26 cellular contexts compared by ENCODE assay signal in genomic region chr6:163962627-163963117, GRCh38.
A peak's percentile ranks its signal among the peaks of the same experiment; 100 is the strongest.
DNase-seq lines count a peak whose midpoint lies in the region; ATAC-seq and TF ChIP-seq lines count a peak whose summit lies in the region.
"Had no signal": no experiment of that assay in that cellular context is flagged by ENCODE, and none has a peak within 500 bp of the region (broad histone marks: within the 10 kb centered on the region; RNA-seq: fewer than 3 reads in every experiment).

No MANE protein-coding gene starts in this region.

- in situ Hi-C loops in gastrocnemius medialis (cut with MboI; ENCODE audit: low sequenced_read_pairs in 4 of 4): loop anchor here (5.0 to 25.0 kb wide), 5 partner anchors 142 to 778 kb away; no protein-coding TSS in a partner anchor

- H3K36me3 ChIP-seq in gastrocnemius medialis: no peaks in the 10 kb centered on the region
- H3K36me3 ChIP-seq: MG63, pancreas, right lobe of liver, SJCRH30, thoracic aorta had no signal

- no peaks in the 10 kb centered on the region for H3K9me3 ChIP-seq in gastrocnemius medialis
- H3K9me3 ChIP-seq: MG63, pancreas, right lobe of liver, SJCRH30, thoracic aorta had no signal

- intact Hi-C loops in Right ventricle myocardium superior (cut with DNase I): loop anchor here (2.0 to 5.0 kb wide), 2 partner anchors 136 to 545 kb away; no protein-coding TSS in a partner anchor
- intact Hi-C loops in gastrocnemius medialis (cut with DNase I; ENCODE audit: low total_unique reads): loop anchor here (1.0 to 5.0 kb wide), 4 partner anchors 136 to 1270 kb away; no protein-coding TSS in a partner anchor

- peak; percentile 94 to 96 for TF ChIP-seq POLR2A in gastrocnemius medialis (IDR thresholded peaks at IDR 0.05)

- no peaks in the 10 kb centered on the region for H3K27me3 ChIP-seq in gastrocnemius medialis
- H3K27me3 ChIP-seq: MG63, pancreas, right lobe of liver, SJCRH30 had no signal

- H3K9me3 Mint-ChIP-seq in stimulated activated effector memory CD8-positive, alpha-beta T cell treated with anti-CD3 and anti-CD28 coated beads, Interleukin-12 subunit alpha, Interleukin-12 subunit beta, amount 100 ng/mL, for 72 hours: no peaks in the 10 kb centered on the region
- H3K9me3 Mint-ChIP-seq: activated B cell treated with CpG ODN at 0.5 μM for 24 hours; activated naive CD4-positive, alpha-beta T cell treated with anti-CD3 and anti-CD28 coated beads for 36 hours; activated T-helper 1 cell treated with anti-CD3 and anti-CD28 coated beads, Interleukin-12 subunit alpha, Interleukin-12 subunit beta, Interleukin-2, Interleukin-4 antibody, amounts not matched to agents 30 ng/mL and 10 ng/mL and 1 ng/mL, durations not matched to agents 14 hours and 24 hours and 36 hours; stimulated activated naive B cell treated with anti-CD40 and anti-IgM and Interleukin-4, amounts not matched to agents 10 μg/mL and 1 μg/mL and 100 μg/mL, for 72 hours had no signal

- DNase-seq in NCI-H2081 (lab: John Stamatoyannopoulos, UW) (peak; percentile 26 to 68), NCI-H2081 treated with DMSO at 0.1 percent for 48 hours (lab: John Stamatoyannopoulos, UW) (no peak), NCI-H345 treated with DMSO at 0.1 percent for 48 hours (lab: John Stamatoyannopoulos, UW; ENCODE audit: unreplicated experiment) (peak; percentile 17), Right ventricle myocardium superior (peak; percentile 80), gastrocnemius medialis (peak; percentile 89 to 94), pons (ENCODE audit: low spot score) (no peak), 8988T (no peak)
- no peak for DNase-seq in stimulated activated effector memory CD8-positive, alpha-beta T cell treated with anti-CD3 and anti-CD28 coated beads, Interleukin-12 subunit alpha, Interleukin-12 subunit beta, amount 100 ng/mL, for 72 hours (ENCODE audit: low spot score in 2 of 2)
- DNase-seq: activated B cell treated with CpG ODN at 0.5 μM for 24 hours; activated CD4-positive, alpha-beta T cell treated with anti-CD3 and anti-CD28 coated beads, Interleukin-2, amount 50 U/mL, for 4 hours; activated naive CD4-positive, alpha-beta T cell treated with anti-CD3 and anti-CD28 coated beads for 36 hours; CD4-positive, CD25-positive, alpha-beta regulatory T cell; effector CD8-positive, alpha-beta T cell; KBM-7; MG63; NCI-H1105 treated with DMSO at 0.1 percent for 48 hours; NCI-H226; pancreas; right lobe of liver; SJCRH30; stimulated activated CD4-positive, alpha-beta T cell treated with anti-CD3 and anti-CD28 coated beads, Interleukin-4, amount 100 ng/mL, for 4 hours; stimulated activated naive B cell treated with anti-CD40 and anti-IgM and Interleukin-4, amounts not matched to agents 10 μg/mL and 1 μg/mL and 100 μg/mL, for 72 hours had no signal

- ATAC-seq in Right ventricle myocardium superior (ENCODE audit: poor library complexity) (peak; percentile 76), gastrocnemius medialis (peak; percentile 74 to 76)
- no peak for ATAC-seq in stimulated activated effector memory CD8-positive, alpha-beta T cell treated with anti-CD3 and anti-CD28 coated beads, Interleukin-12 subunit alpha, Interleukin-12 subunit beta, amount 100 ng/mL, for 72 hours
- ATAC-seq: Panc1; pancreas; stimulated activated naive B cell treated with anti-CD40 and anti-IgM and Interleukin-4, amounts not matched to agents 10 μg/mL and 1 μg/mL and 100 μg/mL, for 72 hours had no signal

- H3K27ac Mint-ChIP-seq in stimulated activated effector memory CD8-positive, alpha-beta T cell treated with anti-CD3 and anti-CD28 coated beads, Interleukin-12 subunit alpha, Interleukin-12 subunit beta, amount 100 ng/mL, for 72 hours: no peak overlapping the region
- H3K27ac Mint-ChIP-seq: activated B cell treated with CpG ODN at 0.5 μM for 24 hours; activated naive CD4-positive, alpha-beta T cell treated with anti-CD3 and anti-CD28 coated beads for 36 hours; activated T-helper 1 cell treated with anti-CD3 and anti-CD28 coated beads, Interleukin-12 subunit alpha, Interleukin-12 subunit beta, Interleukin-2, Interleukin-4 antibody, amounts not matched to agents 30 ng/mL and 10 ng/mL and 1 ng/mL, durations not matched to agents 14 hours and 24 hours and 36 hours; CD4-positive, CD25-positive, alpha-beta regulatory T cell; stimulated activated naive B cell treated with anti-CD40 and anti-IgM and Interleukin-4, amounts not matched to agents 10 μg/mL and 1 μg/mL and 100 μg/mL, for 72 hours had no signal

- H3K4me1 ChIP-seq in gastrocnemius medialis: peaks cover 66 to 68% of the 10 kb centered on the region in 2 donors
- H3K4me1 ChIP-seq: pancreas, right lobe of liver, SJCRH30 had no signal

- no peaks in the 10 kb centered on the region for H3K4me1 Mint-ChIP-seq in stimulated activated effector memory CD8-positive, alpha-beta T cell treated with anti-CD3 and anti-CD28 coated beads, Interleukin-12 subunit alpha, Interleukin-12 subunit beta, amount 100 ng/mL, for 72 hours
- H3K4me1 Mint-ChIP-seq: activated B cell treated with CpG ODN at 0.5 μM for 24 hours; CD4-positive, CD25-positive, alpha-beta regulatory T cell; stimulated activated naive B cell treated with anti-CD40 and anti-IgM and Interleukin-4, amounts not matched to agents 10 μg/mL and 1 μg/mL and 100 μg/mL, for 72 hours had no signal

- H3K27ac ChIP-seq in gastrocnemius medialis: peak overlapping the region; percentile 81 to 99 (median 92)
- H3K27ac ChIP-seq: 22Rv1, pancreas, right lobe of liver, SJCRH30, thoracic aorta had no signal

- H3K4me3 ChIP-seq in gastrocnemius medialis: peak overlapping the region in 2 of 4 donors; percentile 22 to 28
- H3K4me3 ChIP-seq: MG63, pancreas, right lobe of liver, SJCRH30, thoracic aorta had no signal

- no peak overlapping the region for H3K4me3 Mint-ChIP-seq in stimulated activated effector memory CD8-positive, alpha-beta T cell treated with anti-CD3 and anti-CD28 coated beads, Interleukin-12 subunit alpha, Interleukin-12 subunit beta, amount 100 ng/mL, for 72 hours
- H3K4me3 Mint-ChIP-seq: activated B cell treated with CpG ODN at 0.5 μM for 24 hours; activated naive CD4-positive, alpha-beta T cell treated with anti-CD3 and anti-CD28 coated beads for 36 hours; activated T-helper 1 cell treated with anti-CD3 and anti-CD28 coated beads, Interleukin-12 subunit alpha, Interleukin-12 subunit beta, Interleukin-2, Interleukin-4 antibody, amounts not matched to agents 30 ng/mL and 10 ng/mL and 1 ng/mL, durations not matched to agents 14 hours and 24 hours and 36 hours; CD4-positive, CD25-positive, alpha-beta regulatory T cell; stimulated activated naive B cell treated with anti-CD40 and anti-IgM and Interleukin-4, amounts not matched to agents 10 μg/mL and 1 μg/mL and 100 μg/mL, for 72 hours had no signal

- no peak for TF ChIP-seq CTCF in gastrocnemius medialis (IDR thresholded peaks at IDR 0.05 in 4 of 5, conservative IDR thresholded peaks at IDR 0.05 in 1 of 5)

- H3K36me3 Mint-ChIP-seq in stimulated activated effector memory CD8-positive, alpha-beta T cell treated with anti-CD3 and anti-CD28 coated beads, Interleukin-12 subunit alpha, Interleukin-12 subunit beta, amount 100 ng/mL, for 72 hours: no peaks in the 10 kb centered on the region
- H3K36me3 Mint-ChIP-seq: CD4-positive, CD25-positive, alpha-beta regulatory T cell; stimulated activated naive B cell treated with anti-CD40 and anti-IgM and Interleukin-4, amounts not matched to agents 10 μg/mL and 1 μg/mL and 100 μg/mL, for 72 hours had no signal

Comparison
In these comparisons a context has a peak if more than half of its experiments do, and no peak if none do; other contexts are left out.
1. DNase-seq: peak in NCI-H2081 (2 of 2), NCI-H345 treated with DMSO at 0.1 percent for 48 hours (single experiment), Right ventricle myocardium superior (single experiment) and gastrocnemius medialis (2 of 2); none in NCI-H2081 treated with DMSO at 0.1 percent for 48 hours (single experiment), pons (single experiment), stimulated activated effector memory CD8-positive, alpha-beta T cell treated with anti-CD3 and anti-CD28 coated beads, Interleukin-12 subunit alpha, Interleukin-12 subunit beta, amount 100 ng/mL, for 72 hours (0 of 2) and 8988T (single experiment).